ENCODE assay signal across 1 cellular context in genomic region chr3:12455740-12456139, GRCh38.
A peak's percentile ranks its signal among the peaks of the same experiment; 100 is the strongest.
TF ChIP-seq lines count a peak whose summit lies in the region.

No MANE protein-coding gene starts in this region.

TF ChIP-seq in HepG2, 621 proteins besides CTCF, POLR2A, EP300 and RAD21:
- peak; percentile 18; the same call in 1 of the 2 replicates for TF ChIP-seq ZNF687 (CRISPR knock-in tag; IDR thresholded peaks at IDR 0.05)
- no peak for TF ChIP-seq BCL3 (CRISPR knock-in tag; IDR thresholded peaks at IDR 0.05)
TF ChIP-seq in HepG2: peak in this region for 1.
